8 cellular contexts compared by ENCODE assay signal in the genomic region with DNA sequence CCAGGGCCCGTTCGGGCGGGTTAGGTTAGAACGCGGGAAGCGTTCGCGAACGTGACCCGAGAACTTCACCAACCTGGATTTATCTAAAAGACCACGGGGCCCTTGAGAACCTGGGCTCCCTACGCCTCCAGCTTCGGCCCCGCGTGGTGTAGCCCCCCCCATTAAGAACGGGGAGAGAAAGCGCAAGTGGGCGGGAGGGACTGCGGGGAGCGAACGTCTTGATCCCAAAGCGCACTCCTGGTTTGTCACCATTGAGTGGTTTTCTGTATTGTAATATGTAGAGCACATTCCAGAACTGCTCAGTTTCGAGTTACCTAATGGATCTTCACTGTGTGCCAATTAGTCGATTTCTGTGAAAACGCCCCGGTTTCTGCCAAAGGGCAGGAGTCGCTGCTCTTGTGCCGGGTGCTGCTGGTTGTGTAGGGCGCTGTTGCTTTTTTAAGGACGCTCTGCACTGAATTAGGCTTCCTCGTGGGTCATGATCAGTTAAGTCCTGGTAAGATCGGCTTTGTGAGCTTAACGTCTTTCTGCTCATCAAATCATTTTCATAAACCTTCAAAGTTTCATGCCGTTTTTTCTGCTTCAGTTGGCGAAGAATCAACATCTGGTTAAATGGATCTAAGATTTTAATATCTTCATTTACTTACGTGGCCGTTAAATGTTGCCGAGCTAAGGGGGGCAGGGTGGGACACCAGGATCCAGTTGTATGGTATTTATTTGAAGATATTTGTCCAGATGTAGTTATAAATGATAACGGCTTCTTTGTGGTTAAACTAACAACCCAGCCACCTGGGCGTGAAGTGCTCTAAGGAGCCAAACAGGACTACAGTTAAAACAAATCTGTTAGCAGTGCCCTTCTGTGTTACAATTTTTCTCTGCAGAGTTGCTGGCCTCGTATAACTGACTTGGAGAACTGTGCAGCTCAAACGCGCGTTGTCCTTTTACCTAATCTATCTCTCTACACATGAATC. TPM values are rescaled to one million over a fixed set of nuclear protein-coding genes. Genes with fewer than 3 reads are reported as not detected.
DNase-seq lines count a peak whose midpoint lies in the region; ATAC-seq, FAIRE-seq and TF ChIP-seq lines count a peak whose summit lies in the region.

No MANE protein-coding gene starts in this region.

- H3K4me1 Mint-ChIP-seq in Calu3 (ENCODE audit: low read depth, unreplicated experiment): peaks cover 41% of the 10 kb centered on the region

- TF ChIP-seq CTCF in Calu3 (IDR thresholded peaks at IDR 0.05; ENCODE audit: unreplicated experiment): no peak

- BruUV-seq in Calu3 (replicated peaks; lab: Mats Ljungman, UMichigan): TSS peak; percentile 68

- CTCF ChIA-PET in Calu3 (lab: Charles Lee): interaction anchor here (1.3 kb wide), 1 partner anchor 202 kb away, joined by 3 read pairs; no protein-coding TSS in a partner anchor

- H3K4me3 Mint-ChIP-seq in Calu3 (ENCODE audit: low read depth, unreplicated experiment): peak overlapping the region; percentile 75

- FAIRE-seq in HTR-8/SVneo (lab: Jason Lieb, UNC): no peak

- peaks cover 10% of the 10 kb centered on the region for H3K36me3 Mint-ChIP-seq in Calu3 (ENCODE audit: insufficient read depth, unreplicated experiment)

- intact Hi-C loops in Calu3 (cut with micrococcal nuclease; ENCODE audit: unreplicated experiment) (loop anchor here (1.0 kb wide), 1 partner anchor 231 kb away; no protein-coding TSS in a partner anchor), Right ventricle myocardium superior (cut with DNase I) (loop anchor here (5.0 to 10.0 kb wide), 3 partner anchors 90 to 402 kb away; a partner anchor contains a TSS)

- H3K27ac Mint-ChIP-seq in Calu3 (ENCODE audit: unreplicated experiment): peak overlapping the region; percentile 44

- DNase-seq in Calu3 (peak; percentile 22), HTR-8/SVneo (ENCODE audit: insufficient read length, low spot score) (peak; percentile 59), RPMI8226 (peak; percentile 70), Right ventricle myocardium superior (peak; percentile 46), putamen (ENCODE audit: low spot score) (peak; percentile 18), occipital lobe (lab: John Stamatoyannopoulos, UW) (no peak)
- peak in 3 of 4 experiments; percentile 10 to 19 (median 13) for DNase-seq in activated naive CD4-positive, alpha-beta T cell (lab: John Stamatoyannopoulos, UW)

- no peaks in the 10 kb centered on the region for H3K9me3 Mint-ChIP-seq in Calu3 (ENCODE audit: low read depth, unreplicated experiment)

- H3K27me3 Mint-ChIP-seq in Calu3 (ENCODE audit: unreplicated experiment): no peaks in the 10 kb centered on the region

- ATAC-seq in GM21381 (IDR thresholded peaks at IDR 0.05; ENCODE audit: unreplicated experiment) (peak; percentile 30), Right ventricle myocardium superior (ENCODE audit: poor library complexity) (peak; percentile 65)

RNA-seq across cellular contexts. Expression of a gene that starts 0.8 kb away (rescaled TPM):
- total RNA-seq in Calu3 (2022): 12.6 and 13.1 TPM in 2 replicates
- total RNA-seq in Right ventricle myocardium superior: 0.38 TPM
- 5.1 TPM for total RNA-seq in occipital lobe
